In the genomic region with DNA sequence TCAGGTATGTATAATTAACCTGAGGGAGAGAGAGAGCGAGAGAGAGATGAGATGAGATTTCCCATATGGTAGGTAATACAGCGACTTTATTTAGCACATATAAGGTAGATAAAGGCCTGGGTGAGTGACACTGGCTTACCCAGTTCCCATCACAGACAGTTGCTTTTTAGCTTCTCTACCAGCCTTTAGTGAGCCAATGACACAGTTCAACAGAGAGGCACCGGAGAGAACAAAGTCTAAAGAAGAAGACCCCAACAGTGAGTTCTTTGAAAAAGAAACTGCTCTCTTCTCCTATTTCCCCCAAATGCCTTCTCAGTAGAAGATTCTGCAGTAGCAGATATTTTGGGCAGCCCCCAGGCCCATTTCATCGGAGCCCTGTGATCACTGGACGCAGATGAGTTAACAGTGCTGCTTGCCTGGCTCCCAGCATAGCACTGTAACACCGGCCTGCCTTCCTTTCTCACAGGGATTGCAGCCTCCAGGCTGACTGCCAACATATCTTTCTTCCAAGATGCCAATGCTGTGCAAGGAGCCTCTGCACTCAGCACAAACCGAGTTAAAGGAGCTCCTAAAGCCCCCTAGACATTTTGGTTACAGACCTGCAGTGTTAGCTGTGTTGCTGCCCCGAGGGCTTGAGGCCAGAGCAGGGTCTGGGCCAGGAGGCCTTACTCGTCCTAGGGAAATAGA, we compare ENCODE assay signal across 16 cellular contexts. TPM values are rescaled to one million over a fixed set of nuclear protein-coding genes. Genes with fewer than 3 reads are reported as not detected.
DNase-seq lines count a peak whose midpoint lies in the region; ATAC-seq and TF ChIP-seq lines count a peak whose summit lies in the region.
"Had no signal": no experiment of that assay in that cellular context is flagged by ENCODE, and none has a peak within 500 bp of the region (broad histone marks: within the 10 kb centered on the region; RNA-seq: fewer than 3 reads in every experiment).

No MANE protein-coding gene starts in this region.

- H3K4me1 Mint-ChIP-seq in CD4-positive, alpha-beta memory T cell: peaks cover 22 to 33% (median 29%) of the 10 kb centered on the region in 4 donors

- no peak overlapping the region for H3K4me3 ChIP-seq in CD4-positive, alpha-beta memory T cell (ENCODE audit: low read length in 2 of 2)
- H3K4me3 ChIP-seq in adipocyte (ENCODE audit: low read length) (no peak overlapping the region), gastroesophageal sphincter (no peak overlapping the region), sigmoid colon (no peak overlapping the region)

- TF ChIP-seq POLR2A in gastroesophageal sphincter (IDR thresholded peaks at IDR 0.05): no peak
- TF ChIP-seq POLR2A in sigmoid colon (IDR thresholded peaks at IDR 0.05): no peak

- no peaks in the 10 kb centered on the region for H3K36me3 Mint-ChIP-seq in CD4-positive, alpha-beta memory T cell

- ATAC-seq in gastroesophageal sphincter: peak; percentile 70
- ATAC-seq in HG03460 (IDR thresholded peaks at IDR 0.05; ENCODE audit: unreplicated experiment): no peak

- no peak for TF ChIP-seq EP300 in gastroesophageal sphincter (IDR thresholded peaks at IDR 0.05)
- no peak for TF ChIP-seq EP300 in sigmoid colon (IDR thresholded peaks at IDR 0.05)

- H3K9ac ChIP-seq in adipocyte (ENCODE audit: low read length): no peak overlapping the region

- 43 to 67% methylated on average over 4 of the region's 9 CpGs for WGBS in gastroesophageal sphincter (ENCODE audit: low coverage in 1 of 2), 2 donors
- WGBS in sigmoid colon, 2 donors: 76 to 84% methylated on average over 9 of the region's 9 CpGs

- H3K27ac Mint-ChIP-seq in CD4-positive, alpha-beta memory T cell: peak overlapping the region in 2 of 7 donors; percentile 26 to 48
- H3K27ac Mint-ChIP-seq: activated T-helper 1 cell treated with anti-CD3 and anti-CD28 coated beads, Interleukin-12 subunit alpha, Interleukin-12 subunit beta, Interleukin-2, Interleukin-4 antibody, amounts not matched to agents 30 ng/mL and 10 ng/mL and 1 ng/mL, durations not matched to agents 14 hours and 24 hours and 36 hours; CD14-positive monocyte had no signal

- H3K9me3 ChIP-seq in CD4-positive, alpha-beta memory T cell (ENCODE audit: control insufficient read depth in 1 of 2, low read length in 2 of 2): no peaks in the 10 kb centered on the region
- H3K9me3 ChIP-seq in adipocyte (ENCODE audit: control insufficient read depth, low read length): no peaks in the 10 kb centered on the region
- H3K9me3 ChIP-seq in gastroesophageal sphincter: no peaks in the 10 kb centered on the region
- no peaks in the 10 kb centered on the region for H3K9me3 ChIP-seq in sigmoid colon

- POLR2A ChIA-PET in CD4-positive, alpha-beta memory T cell (lab: Charles Lee; ENCODE audit: partially characterized antibody): interaction anchor here (6.1 to 26.8 kb wide), 2 partner anchors 7 to 24 kb away, joined by 109 to 1146 read pairs; no protein-coding TSS in a partner anchor

- DNase-seq in CD4-positive, alpha-beta memory T cell: no peak
- DNase-seq in adipocyte (ENCODE audit: low read depth) (peak; percentile 83), sigmoid colon (peak; percentile 75), globus pallidus (ENCODE audit: low spot score) (no peak), head of caudate nucleus (no peak)
- DNase-seq in activated CD4-positive, CD25-positive, alpha-beta regulatory T cell treated with anti-CD3 and anti-CD28 coated beads, Interleukin-2, amount 50 U/mL, for 72 hours: no peak
- DNase-seq: activated CD4-positive, alpha-beta T cell treated with anti-CD3 and anti-CD28 coated beads, Interleukin-2, amount 50 U/mL, for 4 hours; dermis blood vessel endothelial cell; NCI-H2171 treated with DMSO at 0.1 percent for 48 hours; NK-92 treated with Interleukin-12 subunit alpha and Interleukin-12 subunit beta, amount 100 ng/mL, for 24 hours; SHP77 treated with DMSO at 0.1 percent for 48 hours; T1000 had no signal

- H3K27me3 Mint-ChIP-seq in CD4-positive, alpha-beta memory T cell: no peaks in the 10 kb centered on the region

- CTCF ChIA-PET in CD4-positive, alpha-beta memory T cell (lab: Charles Lee; ENCODE audit: partially characterized antibody): interaction anchor here (0.9 to 2.1 kb wide), 5 partner anchors 10 to 55 kb away, joined by 3 to 6 read pairs (median 4); no protein-coding TSS in a partner anchor

- no peaks in the 10 kb centered on the region for H3K9me3 Mint-ChIP-seq in CD4-positive, alpha-beta memory T cell
- H3K9me3 Mint-ChIP-seq: activated T-helper 1 cell treated with anti-CD3 and anti-CD28 coated beads, Interleukin-12 subunit alpha, Interleukin-12 subunit beta, Interleukin-2, Interleukin-4 antibody, amounts not matched to agents 30 ng/mL and 10 ng/mL and 1 ng/mL, durations not matched to agents 14 hours and 24 hours and 36 hours; CD14-positive monocyte had no signal

- H3K27me3 ChIP-seq in CD4-positive, alpha-beta memory T cell (ENCODE audit: insufficient read depth, low read length): no peaks in the 10 kb centered on the region
- H3K27me3 ChIP-seq in adipocyte (replicated peaks; ENCODE audit: control insufficient read depth, insufficient read depth, low read length) (peaks cover 6% of the 10 kb centered on the region), gastroesophageal sphincter (no peaks in the 10 kb centered on the region), sigmoid colon (no peaks in the 10 kb centered on the region)

- H3K4me3 Mint-ChIP-seq in CD4-positive, alpha-beta memory T cell: no peak overlapping the region
- H3K4me3 Mint-ChIP-seq: activated T-helper 1 cell treated with anti-CD3 and anti-CD28 coated beads, Interleukin-12 subunit alpha, Interleukin-12 subunit beta, Interleukin-2, Interleukin-4 antibody, amounts not matched to agents 30 ng/mL and 10 ng/mL and 1 ng/mL, durations not matched to agents 14 hours and 24 hours and 36 hours; CD14-positive monocyte had no signal

- intact Hi-C loops in CD4-positive, alpha-beta memory T cell (cut with micrococcal nuclease): no loop called here
- intact Hi-C loops in sigmoid colon (cut with DNase I): no loop called here
- intact Hi-C loops in head of caudate nucleus (cut with DNase I): no loop called here

- peak overlapping the region; percentile 100 for H3K27ac ChIP-seq in CD4-positive, alpha-beta memory T cell (ENCODE audit: low read depth, low read length)
- H3K27ac ChIP-seq in gastroesophageal sphincter (no peak overlapping the region), sigmoid colon (peak overlapping the region in 1 of 4 donors; percentile 35)

- H3K4me1 ChIP-seq in CD4-positive, alpha-beta memory T cell (ENCODE audit: insufficient read depth, low read length): peaks cover 91% of the 10 kb centered on the region
- peaks cover 14% of the 10 kb centered on the region for H3K4me1 ChIP-seq in adipocyte (ENCODE audit: control insufficient read depth, insufficient read depth, low read length)
- H3K4me1 ChIP-seq in gastroesophageal sphincter: peaks cover 0 to 10% (median 4%) of the 10 kb centered on the region in 3 donors
- H3K4me1 ChIP-seq in sigmoid colon: peaks cover 0 to 13% (median 11%) of the 10 kb centered on the region in 4 donors

- TF ChIP-seq CTCF in gastroesophageal sphincter (IDR thresholded peaks at IDR 0.05): no peak
- TF ChIP-seq CTCF in sigmoid colon (IDR thresholded peaks at IDR 0.05): no peak

- no peaks in the 10 kb centered on the region for H3K36me3 ChIP-seq in CD4-positive, alpha-beta memory T cell (ENCODE audit: insufficient read depth, low read length)
- H3K36me3 ChIP-seq in adipocyte (ENCODE audit: control insufficient read depth, insufficient read depth, low read length, severe bottlenecking) (no peaks in the 10 kb centered on the region), gastroesophageal sphincter (no peaks in the 10 kb centered on the region), sigmoid colon (no peaks in the 10 kb centered on the region)

RNA-seq across cellular contexts. Expression of a gene that starts 58.7 kb away (rescaled TPM):
- 100 to 1,000 TPM; 168 to 172 TPM for total RNA-seq in CD4-positive, alpha-beta memory T cell
- 100 to 1,000 TPM in 1 of 2 donors, 10 to 100 TPM in 1; 52.8 to 113 TPM for polyA plus RNA-seq in CD4-positive, alpha-beta memory T cell
- total RNA-seq in gastroesophageal sphincter: 10 to 100 TPM; 18.5 to 31.4 (median 23.7) TPM
- 10 to 100 TPM; 16.1 to 23.8 (median 20.6) TPM for total RNA-seq in sigmoid colon
- 10 to 100 TPM; 16.2 to 27.8 (median 17.6) TPM for polyA plus RNA-seq in sigmoid colon

Comparison
In these comparisons a context has a peak if more than half of its experiments do, and no peak if none do; other contexts are left out.
1. DNase-seq: peak in adipocyte (single experiment) and sigmoid colon (single experiment); none in CD4-positive, alpha-beta memory T cell (0 of 5), globus pallidus (single experiment), head of caudate nucleus (0 of 42) and activated CD4-positive, CD25-positive, alpha-beta regulatory T cell treated with anti-CD3 and anti-CD28 coated beads, Interleukin-2, amount 50 U/mL, for 72 hours (single experiment).
2. RNA of a gene that starts 58.7 kb away (total RNA-seq): 168 to 172 TPM in CD4-positive, alpha-beta memory T cell; 18.5 to 31.4 TPM in gastroesophageal sphincter and 16.1 to 23.8 TPM in sigmoid colon; every median in the first group is over 4 times any median in the second.